1 cellular context compared by ENCODE assay signal in genomic region chr22:49230194-49230577, GRCh38.
TF ChIP-seq lines count a peak whose summit lies in the region.

No MANE protein-coding gene starts in this region.

TF ChIP-seq in SK-N-SH, 30 proteins besides CTCF, POLR2A, EP300 and RAD21 (continued from another document):
- TF ChIP-seq REST (IDR thresholded peaks at IDR 0.05; ENCODE audit: low read depth, low read length) (peak; percentile 89), CHD2 (IDR thresholded peaks at IDR 0.05; ENCODE audit: low read length, partially characterized antibody) (no peak), TAF1 (IDR thresholded peaks at IDR 0.05; ENCODE audit: borderline replicate concordance, low read depth, low read length) (no peak)
